Comparison of ENCODE assay signal across 8 cellular contexts in the genomic region with DNA sequence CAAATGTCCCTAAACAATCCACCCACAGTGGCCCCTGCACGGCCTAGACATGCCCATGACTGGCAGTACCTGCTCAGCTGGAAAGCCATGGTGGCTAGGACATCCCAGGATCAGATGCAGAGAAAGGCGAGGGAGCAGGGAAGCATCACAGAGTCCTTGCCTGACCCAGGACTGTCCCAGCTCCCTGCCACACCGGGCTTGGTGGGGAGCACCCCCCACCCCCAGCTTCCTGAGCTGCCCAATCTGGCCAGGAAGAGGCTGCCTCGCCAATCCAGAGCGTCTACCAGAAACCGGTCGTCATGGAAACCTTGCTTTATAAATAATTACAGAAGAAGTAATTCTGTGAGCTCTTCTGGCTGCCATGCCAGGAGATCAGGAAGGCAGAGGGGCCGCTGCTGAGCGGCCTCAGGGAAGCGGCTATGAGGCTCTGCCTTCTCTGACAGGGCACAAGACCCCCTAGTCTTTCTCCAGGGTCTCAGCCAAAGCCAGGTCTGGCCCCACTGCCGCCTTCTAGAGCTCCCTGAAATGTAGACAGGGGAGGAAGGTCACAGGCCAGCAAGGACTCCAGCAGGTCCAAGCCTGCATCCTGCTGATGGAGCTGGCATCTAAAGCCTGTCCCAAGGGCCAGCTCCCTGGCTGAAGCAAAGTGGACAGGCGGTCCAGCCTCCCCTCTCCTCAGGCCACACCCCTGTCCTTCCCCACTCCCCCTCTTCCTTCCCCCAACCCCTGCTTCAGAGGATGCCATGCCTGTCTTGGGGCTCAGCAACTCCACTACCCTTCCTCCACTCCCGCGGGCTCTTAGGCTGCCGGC. TPM values are rescaled to one million over a fixed set of nuclear protein-coding genes. Genes with fewer than 3 reads are reported as not detected.
DNase-seq lines count a peak whose midpoint lies in the region; ATAC-seq and TF ChIP-seq lines count a peak whose summit lies in the region.

No MANE protein-coding gene starts in this region.

- peaks cover 25% of the 10 kb centered on the region for H3K4me1 ChIP-seq in fibroblast of lung (ENCODE audit: control insufficient read depth, extremely low read depth, insufficient read depth, low read length)

- no peak for TF ChIP-seq CTCF in GM10266 (IDR thresholded peaks at IDR 0.05; ENCODE audit: control insufficient read depth, insufficient read depth, low read depth, missing control alignments)
- no peak for TF ChIP-seq CTCF in fibroblast of lung (conservative IDR thresholded peaks at IDR 0.05 in 1 of 2, IDR thresholded peaks at IDR 0.05 in 1 of 2; ENCODE audit: low read depth in 1 of 2, low read length in 2 of 2)
- no peak for TF ChIP-seq CTCF in progenitor cell of endocrine pancreas (IDR thresholded peaks at IDR 0.05; ENCODE audit: unreplicated experiment)

- no peaks in the 10 kb centered on the region for H3K27me3 ChIP-seq in fibroblast of lung (ENCODE audit: control insufficient read depth, insufficient read depth, low read length)

- H3K36me3 ChIP-seq in fibroblast of lung (ENCODE audit: control insufficient read depth, insufficient read depth, low read length) = no peaks in the 10 kb centered on the region

- peak overlapping the region; percentile 78 for H3K4me2 ChIP-seq in fibroblast of lung (ENCODE audit: extremely low read depth, insufficient read depth, low read length)

- peaks cover 22% of the 10 kb centered on the region for H3K4me1 Mint-ChIP-seq in progenitor cell of endocrine pancreas (ENCODE audit: low read depth)

- H3K9me3 Mint-ChIP-seq in progenitor cell of endocrine pancreas (ENCODE audit: low read depth) = peaks cover 7% of the 10 kb centered on the region

- peak overlapping the region; percentile 94 for H3K27ac ChIP-seq in fibroblast of lung (ENCODE audit: insufficient read depth, low read length)

- H3K27me3 Mint-ChIP-seq in progenitor cell of endocrine pancreas = no peaks in the 10 kb centered on the region

- peaks cover 6% of the 10 kb centered on the region for H3K36me3 Mint-ChIP-seq in progenitor cell of endocrine pancreas (ENCODE audit: insufficient read depth)

- H3K4me3 Mint-ChIP-seq in progenitor cell of endocrine pancreas (ENCODE audit: low read depth) = peak overlapping the region; percentile 21

- peak overlapping the region in 2 of 4 experiments; percentile 7 to 22 for H3K4me3 ChIP-seq in fibroblast of lung (replicated peaks in 1 of 4; ENCODE audit: control extremely low read depth in 1 of 4, insufficient read depth in 1 of 4, low read depth in 3 of 4, low read length in 4 of 4)

- H2AFZ ChIP-seq in fibroblast of lung (ENCODE audit: low read length) = peak overlapping the region; percentile 57

- peak overlapping the region; percentile 56 for H3K27ac Mint-ChIP-seq in progenitor cell of endocrine pancreas

- H3K9me3 ChIP-seq in fibroblast of lung (ENCODE audit: control insufficient read depth, insufficient read depth, low read depth, low read length) = no peaks in the 10 kb centered on the region

- H3K79me2 ChIP-seq in fibroblast of lung (ENCODE audit: control insufficient read depth, insufficient read depth, low read length) = peaks cover 5% of the 10 kb centered on the region

- ATAC-seq in HG03175 (IDR thresholded peaks at IDR 0.05; ENCODE audit: unreplicated experiment) (peak; percentile 49), GM21515 (IDR thresholded peaks at IDR 0.05; ENCODE audit: unreplicated experiment) (no peak)

- DNase-seq in GM10266 (ENCODE audit: extremely low spot score) (peak; percentile 69), fibroblast of lung (ENCODE audit: low read depth in 2 of 2) (peak; percentile 75 to 79), progenitor cell of endocrine pancreas (ENCODE audit: low spot score, unreplicated experiment) (no peak), NCI-H345 (lab: John Stamatoyannopoulos, UW) (no peak), COLO829 (ENCODE audit: low spot score) (no peak)
- peak; percentile 69 for DNase-seq in activated CD8-positive, alpha-beta memory T cell treated with anti-CD3 and anti-CD28 coated beads, Interleukin-2, amount 50 U/mL, for 48 hours

- H3K9ac ChIP-seq in fibroblast of lung (ENCODE audit: insufficient read depth, low read length) = peak overlapping the region; percentile 64

- no peaks in the 10 kb centered on the region for H4K20me1 ChIP-seq in fibroblast of lung (ENCODE audit: control insufficient read depth, extremely low read depth, insufficient read depth, low read length)

RNA-seq across cellular contexts. Expression of gene ACOT7, which starts 34.6 kb away (rescaled TPM):
- total RNA-seq in fibroblast of lung = 22.3 and 58.0 TPM in 2 replicates
- 50.7 and 141 TPM in 2 replicates for polyA plus RNA-seq in fibroblast of lung
- polyA plus RNA-seq in fibroblast of lung (2012) = 52.2 and 154 TPM in 2 replicates
- 41.2 and 134 TPM in 2 replicates for polyA minus RNA-seq in fibroblast of lung (ENCODE audit: low replicate concordance)
- total RNA-seq in progenitor cell of endocrine pancreas = 30.2 and 30.3 TPM in 2 replicates

Comparison
In these comparisons a context has a peak if more than half of its experiments do, and no peak if none do; other contexts are left out.
1. DNase-seq: peak in GM10266 (single experiment), activated CD8-positive, alpha-beta memory T cell treated with anti-CD3 and anti-CD28 coated beads, Interleukin-2, amount 50 U/mL, for 48 hours (single experiment) and fibroblast of lung (2 of 2); none in progenitor cell of endocrine pancreas (single experiment), NCI-H345 (single experiment) and COLO829 (single experiment).